In the genomic region with DNA sequence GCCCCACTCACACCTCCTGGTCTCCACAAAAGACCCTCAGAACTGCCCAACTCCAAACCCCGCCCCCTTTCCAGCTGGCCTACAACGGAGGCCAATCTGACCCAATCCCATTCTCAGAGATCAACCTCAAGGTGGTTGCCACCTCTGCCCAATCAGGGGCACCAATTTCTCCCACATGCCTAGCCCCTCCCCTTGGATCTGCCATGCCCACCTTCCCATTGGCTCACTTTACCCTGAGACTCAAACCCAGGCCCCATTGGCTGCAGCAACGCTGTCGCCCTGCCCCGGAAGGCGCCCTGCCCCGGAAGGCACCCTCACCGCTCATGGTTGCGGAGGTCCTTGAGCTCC, we compare ENCODE assay signal across 1 cellular context.
TF ChIP-seq lines count a peak whose summit lies in the region.

No MANE protein-coding gene starts in this region.

TF ChIP-seq in GM23338, 12 proteins besides CTCF, POLR2A, EP300 and RAD21:
- TF ChIP-seq CREB1 (CRISPR knock-in tag; IDR thresholded peaks at IDR 0.05; ENCODE audit: low read depth) (no peak), EZH2phosphoT487 (IDR thresholded peaks at IDR 0.05; ENCODE audit: unreplicated experiment) (no peak), EZH2 (IDR thresholded peaks at IDR 0.05; ENCODE audit: low read depth, unreplicated experiment) (no peak), ZNF331 (CRISPR knock-in tag; IDR thresholded peaks at IDR 0.05; ENCODE audit: low read depth) (no peak), NANOG (IDR thresholded peaks at IDR 0.05; ENCODE audit: borderline replicate concordance) (no peak), JUNB (IDR thresholded peaks at IDR 0.05; ENCODE audit: unreplicated experiment) (no peak), ZNF114 (CRISPR knock-in tag; IDR thresholded peaks at IDR 0.05) (no peak), STAT1 (IDR thresholded peaks at IDR 0.05; ENCODE audit: unreplicated experiment) (no peak), POLR2AphosphoS5 (IDR thresholded peaks at IDR 0.05; ENCODE audit: low read depth) (no peak)
- TF ChIP-seq, protein P1, sequence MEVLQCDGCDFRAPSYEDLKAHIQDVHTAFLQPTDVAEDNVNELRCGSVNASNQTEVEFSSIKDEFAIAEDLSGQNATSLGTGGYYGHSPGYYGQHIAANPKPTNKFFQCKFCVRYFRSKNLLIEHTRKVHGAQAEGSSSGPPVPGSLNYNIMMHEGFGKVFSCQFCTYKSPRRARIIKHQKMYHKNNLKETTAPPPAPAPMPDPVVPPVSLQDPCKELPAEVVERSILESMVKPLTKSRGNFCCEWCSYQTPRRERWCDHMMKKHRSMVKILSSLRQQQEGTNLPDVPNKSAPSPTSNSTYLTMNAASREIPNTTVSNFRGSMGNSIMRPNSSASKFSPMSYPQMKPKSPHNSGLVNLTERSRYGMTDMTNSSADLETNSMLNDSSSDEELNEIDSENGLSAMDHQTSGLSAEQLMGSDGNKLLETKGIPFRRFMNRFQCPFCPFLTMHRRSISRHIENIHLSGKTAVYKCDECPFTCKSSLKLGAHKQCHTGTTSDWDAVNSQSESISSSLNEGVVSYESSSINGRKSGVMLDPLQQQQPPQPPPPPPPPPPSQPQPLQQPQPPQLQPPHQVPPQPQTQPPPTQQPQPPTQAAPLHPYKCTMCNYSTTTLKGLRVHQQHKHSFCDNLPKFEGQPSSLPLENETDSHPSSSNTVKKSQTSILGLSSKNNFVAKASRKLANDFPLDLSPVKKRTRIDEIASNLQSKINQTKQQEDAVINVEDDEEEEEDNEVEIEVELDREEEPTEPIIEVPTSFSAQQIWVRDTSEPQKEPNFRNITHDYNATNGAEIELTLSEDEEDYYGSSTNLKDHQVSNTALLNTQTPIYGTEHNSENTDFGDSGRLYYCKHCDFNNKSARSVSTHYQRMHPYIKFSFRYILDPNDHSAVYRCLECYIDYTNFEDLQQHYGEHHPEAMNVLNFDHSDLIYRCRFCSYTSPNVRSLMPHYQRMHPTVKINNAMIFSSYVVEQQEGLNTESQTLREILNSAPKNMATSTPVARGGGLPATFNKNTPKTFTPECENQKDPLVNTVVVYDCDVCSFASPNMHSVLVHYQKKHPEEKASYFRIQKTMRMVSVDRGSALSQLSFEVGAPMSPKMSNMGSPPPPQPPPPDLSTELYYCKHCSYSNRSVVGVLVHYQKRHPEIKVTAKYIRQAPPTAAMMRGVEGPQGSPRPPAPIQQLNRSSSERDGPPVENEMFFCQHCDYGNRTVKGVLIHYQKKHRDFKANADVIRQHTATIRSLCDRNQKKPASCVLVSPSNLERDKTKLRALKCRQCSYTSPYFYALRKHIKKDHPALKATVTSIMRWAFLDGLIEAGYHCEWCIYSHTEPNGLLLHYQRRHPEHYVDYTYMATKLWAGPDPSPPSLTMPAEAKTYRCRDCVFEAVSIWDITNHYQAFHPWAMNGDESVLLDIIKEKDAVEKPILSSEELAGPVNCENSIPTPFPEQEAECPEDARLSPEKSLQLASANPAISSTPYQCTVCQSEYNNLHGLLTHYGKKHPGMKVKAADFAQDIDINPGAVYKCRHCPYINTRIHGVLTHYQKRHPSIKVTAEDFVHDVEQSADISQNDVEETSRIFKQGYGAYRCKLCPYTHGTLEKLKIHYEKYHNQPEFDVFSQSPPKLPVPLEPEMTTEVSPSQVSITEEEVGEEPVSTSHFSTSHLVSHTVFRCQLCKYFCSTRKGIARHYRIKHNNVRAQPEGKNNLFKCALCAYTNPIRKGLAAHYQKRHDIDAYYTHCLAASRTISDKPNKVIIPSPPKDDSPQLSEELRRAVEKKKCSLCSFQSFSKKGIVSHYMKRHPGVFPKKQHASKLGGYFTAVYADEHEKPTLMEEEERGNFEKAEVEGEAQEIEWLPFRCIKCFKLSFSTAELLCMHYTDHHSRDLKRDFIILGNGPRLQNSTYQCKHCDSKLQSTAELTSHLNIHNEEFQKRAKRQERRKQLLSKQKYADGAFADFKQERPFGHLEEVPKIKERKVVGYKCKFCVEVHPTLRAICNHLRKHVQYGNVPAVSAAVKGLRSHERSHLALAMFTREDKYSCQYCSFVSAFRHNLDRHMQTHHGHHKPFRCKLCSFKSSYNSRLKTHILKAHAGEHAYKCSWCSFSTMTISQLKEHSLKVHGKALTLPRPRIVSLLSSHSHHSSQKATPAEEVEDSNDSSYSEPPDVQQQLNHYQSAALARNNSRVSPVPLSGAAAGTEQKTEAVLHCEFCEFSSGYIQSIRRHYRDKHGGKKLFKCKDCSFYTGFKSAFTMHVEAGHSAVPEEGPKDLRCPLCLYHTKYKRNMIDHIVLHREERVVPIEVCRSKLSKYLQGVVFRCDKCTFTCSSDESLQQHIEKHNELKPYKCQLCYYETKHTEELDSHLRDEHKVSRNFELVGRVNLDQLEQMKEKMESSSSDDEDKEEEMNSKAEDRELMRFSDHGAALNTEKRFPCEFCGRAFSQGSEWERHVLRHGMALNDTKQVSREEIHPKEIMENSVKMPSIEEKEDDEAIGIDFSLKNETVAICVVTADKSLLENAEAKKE (CRISPR knock-in tag; IDR thresholded peaks at IDR 0.05): no peak
- TF ChIP-seq, protein P2, sequence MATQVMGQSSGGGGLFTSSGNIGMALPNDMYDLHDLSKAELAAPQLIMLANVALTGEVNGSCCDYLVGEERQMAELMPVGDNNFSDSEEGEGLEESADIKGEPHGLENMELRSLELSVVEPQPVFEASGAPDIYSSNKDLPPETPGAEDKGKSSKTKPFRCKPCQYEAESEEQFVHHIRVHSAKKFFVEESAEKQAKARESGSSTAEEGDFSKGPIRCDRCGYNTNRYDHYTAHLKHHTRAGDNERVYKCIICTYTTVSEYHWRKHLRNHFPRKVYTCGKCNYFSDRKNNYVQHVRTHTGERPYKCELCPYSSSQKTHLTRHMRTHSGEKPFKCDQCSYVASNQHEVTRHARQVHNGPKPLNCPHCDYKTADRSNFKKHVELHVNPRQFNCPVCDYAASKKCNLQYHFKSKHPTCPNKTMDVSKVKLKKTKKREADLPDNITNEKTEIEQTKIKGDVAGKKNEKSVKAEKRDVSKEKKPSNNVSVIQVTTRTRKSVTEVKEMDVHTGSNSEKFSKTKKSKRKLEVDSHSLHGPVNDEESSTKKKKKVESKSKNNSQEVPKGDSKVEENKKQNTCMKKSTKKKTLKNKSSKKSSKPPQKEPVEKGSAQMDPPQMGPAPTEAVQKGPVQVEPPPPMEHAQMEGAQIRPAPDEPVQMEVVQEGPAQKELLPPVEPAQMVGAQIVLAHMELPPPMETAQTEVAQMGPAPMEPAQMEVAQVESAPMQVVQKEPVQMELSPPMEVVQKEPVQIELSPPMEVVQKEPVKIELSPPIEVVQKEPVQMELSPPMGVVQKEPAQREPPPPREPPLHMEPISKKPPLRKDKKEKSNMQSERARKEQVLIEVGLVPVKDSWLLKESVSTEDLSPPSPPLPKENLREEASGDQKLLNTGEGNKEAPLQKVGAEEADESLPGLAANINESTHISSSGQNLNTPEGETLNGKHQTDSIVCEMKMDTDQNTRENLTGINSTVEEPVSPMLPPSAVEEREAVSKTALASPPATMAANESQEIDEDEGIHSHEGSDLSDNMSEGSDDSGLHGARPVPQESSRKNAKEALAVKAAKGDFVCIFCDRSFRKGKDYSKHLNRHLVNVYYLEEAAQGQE (IDR thresholded peaks at IDR 0.05; ENCODE audit: unreplicated experiment): no peak
- TF ChIP-seq, protein P3, sequence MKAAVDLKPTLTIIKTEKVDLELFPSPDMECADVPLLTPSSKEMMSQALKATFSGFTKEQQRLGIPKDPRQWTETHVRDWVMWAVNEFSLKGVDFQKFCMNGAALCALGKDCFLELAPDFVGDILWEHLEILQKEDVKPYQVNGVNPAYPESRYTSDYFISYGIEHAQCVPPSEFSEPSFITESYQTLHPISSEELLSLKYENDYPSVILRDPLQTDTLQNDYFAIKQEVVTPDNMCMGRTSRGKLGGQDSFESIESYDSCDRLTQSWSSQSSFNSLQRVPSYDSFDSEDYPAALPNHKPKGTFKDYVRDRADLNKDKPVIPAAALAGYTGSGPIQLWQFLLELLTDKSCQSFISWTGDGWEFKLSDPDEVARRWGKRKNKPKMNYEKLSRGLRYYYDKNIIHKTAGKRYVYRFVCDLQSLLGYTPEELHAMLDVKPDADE (IDR thresholded peaks at IDR 0.05): no peak
